ENCODE assay signal across 18 cellular contexts in genomic region chr7:7688956-7689355, GRCh38.
"Had no signal": no experiment of that assay in that cellular context is flagged by ENCODE, and none has a peak within 500 bp of the region (broad histone marks: within the 10 kb centered on the region; RNA-seq: fewer than 3 reads in every experiment).

No MANE protein-coding gene starts in this region.

- H3K9me3 ChIP-seq: thoracic aorta, uterus had no signal

- H3K36me3 Mint-ChIP-seq: naive B cell had no signal

- H3K27ac ChIP-seq: hepatocyte had no signal

- ATAC-seq: sciatic nerve, T-cell had no signal

- H3K27me3 ChIP-seq: hepatocyte, uterus had no signal

- H3K27ac Mint-ChIP-seq: activated CD4-positive, alpha-beta T cell treated with anti-CD3 and anti-CD28 coated beads, Interleukin-2, amount 10 ng/mL, durations not matched to agents 24 days and 14 days; activated naive CD4-positive, alpha-beta T cell treated with anti-CD3 and anti-CD28 coated beads, Interleukin-2, amount 10 ng/mL, durations not matched to agents 7 days and 5 days; activated T-helper 2 cell treated with anti-CD3 and anti-CD28 coated beads, Interferon-gamma antibody, Interleukin-2, Interleukin-4, amounts not matched to agents 10 μg/mL and 5 μg/mL and 100 μg/mL, durations not matched to agents 14 hours and 24 hours and 36 hours; stimulated activated naive CD8-positive, alpha-beta T cell treated with anti-CD3 and anti-CD28 coated beads, Interleukin-15, Interleukin-2, amounts not matched to agents 100 ng/mL and 50 ng/mL, for 24 hours; T-cell had no signal

- H3K4me3 ChIP-seq: coronary artery, hepatocyte, lung, uterus had no signal

- H3K36me3 ChIP-seq: thoracic aorta, uterus had no signal

- H3K27me3 Mint-ChIP-seq: activated B cell treated with CpG ODN at 0.5 μM for 24 hours; activated CD4-positive, alpha-beta T cell treated with anti-CD3 and anti-CD28 coated beads, Interleukin-2, amount 10 ng/mL, durations not matched to agents 24 days and 14 days; activated naive CD4-positive, alpha-beta T cell treated with anti-CD3 and anti-CD28 coated beads, Interleukin-2, amount 10 ng/mL, durations not matched to agents 7 days and 5 days; naive B cell; stimulated activated naive CD8-positive, alpha-beta T cell treated with anti-CD3 and anti-CD28 coated beads, Interleukin-15, Interleukin-2, amounts not matched to agents 100 ng/mL and 50 ng/mL, for 24 hours; T-cell had no signal

- H3K4me3 Mint-ChIP-seq: activated B cell treated with CpG ODN at 0.5 μM for 24 hours; activated CD4-positive, alpha-beta T cell treated with anti-CD3 and anti-CD28 coated beads, Interleukin-2, amount 10 ng/mL, durations not matched to agents 24 days and 14 days; activated naive CD4-positive, alpha-beta T cell treated with anti-CD3 and anti-CD28 coated beads, Interleukin-2, amount 10 ng/mL, durations not matched to agents 7 days and 5 days; stimulated activated naive CD8-positive, alpha-beta T cell treated with anti-CD3 and anti-CD28 coated beads, Interleukin-15, Interleukin-2, amounts not matched to agents 100 ng/mL and 50 ng/mL, for 24 hours; T-cell had no signal

- H3K9me3 Mint-ChIP-seq: activated B cell treated with CpG ODN at 0.5 μM for 24 hours; activated CD4-positive, alpha-beta T cell treated with anti-CD3 and anti-CD28 coated beads, Interleukin-2, amount 10 ng/mL, durations not matched to agents 24 days and 14 days; activated naive CD4-positive, alpha-beta T cell treated with anti-CD3 and anti-CD28 coated beads, Interleukin-2, amount 10 ng/mL, durations not matched to agents 7 days and 5 days; activated T-helper 2 cell treated with anti-CD3 and anti-CD28 coated beads, Interferon-gamma antibody, Interleukin-2, Interleukin-4, amounts not matched to agents 10 μg/mL and 5 μg/mL and 100 μg/mL, durations not matched to agents 14 hours and 24 hours and 36 hours; naive B cell; stimulated activated naive CD8-positive, alpha-beta T cell treated with anti-CD3 and anti-CD28 coated beads, Interleukin-15, Interleukin-2, amounts not matched to agents 100 ng/mL and 50 ng/mL, for 24 hours; T-cell had no signal

- H3K4me1 ChIP-seq: uterus had no signal

- DNase-seq: activated B cell treated with CpG ODN at 0.5 μM for 24 hours; activated CD4-positive, alpha-beta T cell treated with anti-CD3 and anti-CD28 coated beads, Interleukin-2, amount 10 ng/mL, durations not matched to agents 24 days and 14 days; activated naive CD4-positive, alpha-beta T cell treated with anti-CD3 and anti-CD28 coated beads, Interleukin-2, amount 10 ng/mL, durations not matched to agents 7 days and 5 days; central memory CD4-positive, alpha-beta T cell; effector CD4-positive, alpha-beta T cell; kidney glomerular epithelial cell; naive B cell; posterior cingulate gyrus; stimulated activated CD4-positive, alpha-beta T cell treated with anti-CD3 and anti-CD28 coated beads, Interleukin-2, amount 100 ng/mL, for 48 hours; T-cell; uterus had no signal
